9 cellular contexts compared by ENCODE assay signal in genomic region chr1:53470155-53470554, GRCh38. TPM values are rescaled to one million over a fixed set of nuclear protein-coding genes. Genes with fewer than 3 reads are reported as not detected.
DNase-seq lines count a peak whose midpoint lies in the region; ATAC-seq and TF ChIP-seq lines count a peak whose summit lies in the region.
"Had no signal": no experiment of that assay in that cellular context is flagged by ENCODE, and none has a peak within 500 bp of the region (broad histone marks: within the 10 kb centered on the region; RNA-seq: fewer than 3 reads in every experiment).

No MANE protein-coding gene starts in this region.

- no peaks in the 10 kb centered on the region for H3K4me1 ChIP-seq in lower lobe of right lung

- peak; percentile 23 to 27 for DNase-seq in SHP77 (lab: John Stamatoyannopoulos, UW)
- no peak for DNase-seq in SHP77 treated with DMSO at 0.1 percent for 48 hours (lab: John Stamatoyannopoulos, UW)
- DNase-seq in ecto neural progenitor cell (ENCODE audit: low spot score): peak; percentile 96
- peak; percentile 66 for DNase-seq in lower lobe of right lung
- peak; percentile 64 for DNase-seq in ureter (ENCODE audit: low spot score)
- DNase-seq in NCI-H345 (lab: John Stamatoyannopoulos, UW): no peak

- ATAC-seq in lower lobe of right lung (peak; percentile 83 to 87), HG02870 (IDR thresholded peaks at IDR 0.05; ENCODE audit: unreplicated experiment) (no peak), HG03442 (IDR thresholded peaks at IDR 0.05; ENCODE audit: unreplicated experiment) (no peak)

- peak; percentile 55 for TF ChIP-seq CTCF in lower lobe of right lung (IDR thresholded peaks at IDR 0.05)

- no peak overlapping the region for H3K27ac ChIP-seq in lower lobe of right lung
- H3K27ac ChIP-seq: SK-N-MC had no signal

- no peak overlapping the region for H3K4me3 ChIP-seq in lower lobe of right lung
- H3K4me3 ChIP-seq: SK-N-MC had no signal

- intact Hi-C loops in lower lobe of right lung (cut with DNase I): no loop called here

- H3K36me3 ChIP-seq in lower lobe of right lung: no peaks in the 10 kb centered on the region

- no peaks in the 10 kb centered on the region for H3K27me3 ChIP-seq in lower lobe of right lung (ENCODE audit: low read depth)

- H3K9me3 ChIP-seq in lower lobe of right lung: no peaks in the 10 kb centered on the region

RNA-seq across cellular contexts. Expression of gene DMRTB1, which starts 11.0 kb away (rescaled TPM):
- not detected for total RNA-seq in lower lobe of right lung
- total RNA-seq in ureter: not detected

Comparison
In these comparisons a context has a peak if more than half of its experiments do, and no peak if none do; other contexts are left out.
1. DNase-seq: peak in SHP77 (2 of 2), ecto neural progenitor cell (single experiment), lower lobe of right lung (single experiment) and ureter (single experiment); none in SHP77 treated with DMSO at 0.1 percent for 48 hours (single experiment) and NCI-H345 (single experiment).
2. ATAC-seq: peak in lower lobe of right lung (2 of 2); none in HG02870 (single experiment) and HG03442 (single experiment).